In the genomic region with DNA sequence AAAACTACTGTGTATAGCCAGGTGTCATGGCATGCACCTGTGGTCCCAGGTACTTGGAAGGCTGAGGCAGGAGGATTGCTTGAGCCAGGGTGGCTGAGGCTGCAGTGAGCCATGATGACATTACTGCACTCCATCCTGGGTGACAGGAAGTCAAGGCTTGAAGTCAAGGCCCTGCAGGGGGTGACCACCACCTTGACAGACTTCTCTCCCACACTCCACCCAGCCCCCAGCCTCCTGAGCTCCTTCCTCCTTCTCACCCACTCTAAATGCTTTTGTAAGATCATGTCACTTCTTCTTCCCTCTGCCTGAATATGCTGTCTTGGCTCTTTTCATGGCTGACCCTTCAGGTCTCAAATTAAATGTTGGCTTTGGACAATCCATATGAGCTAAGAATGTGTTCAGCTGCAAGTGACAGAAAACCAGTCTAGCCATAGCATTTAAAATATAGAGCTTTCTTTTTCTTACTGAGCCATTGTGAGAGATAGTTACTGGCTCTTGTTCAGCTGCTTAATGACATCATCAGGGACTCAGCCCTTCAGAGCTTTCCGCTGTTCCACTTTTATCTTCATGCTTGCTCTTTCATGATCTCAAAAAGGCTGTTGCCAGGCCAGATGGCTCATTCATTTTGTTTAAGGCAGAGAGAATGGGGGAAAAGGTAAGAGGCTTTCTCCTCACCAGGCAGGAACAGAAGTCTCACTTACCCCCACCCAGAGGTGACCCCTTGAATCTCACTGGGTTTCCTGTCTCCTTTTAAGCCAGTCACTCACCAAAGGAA, we compare ENCODE assay signal across 17 cellular contexts. TPM values are rescaled to one million over a fixed set of nuclear protein-coding genes. Genes with fewer than 3 reads are reported as not detected.
A peak's percentile ranks its signal among the peaks of the same experiment; 100 is the strongest.
DNase-seq lines count a peak whose midpoint lies in the region; ATAC-seq and TF ChIP-seq lines count a peak whose summit lies in the region.
"Had no signal": no experiment of that assay in that cellular context is flagged by ENCODE, and none has a peak within 500 bp of the region (broad histone marks: within the 10 kb centered on the region; RNA-seq: fewer than 3 reads in every experiment).

No MANE protein-coding gene starts in this region.

- H3K27me3 ChIP-seq in DOHH2 (ENCODE audit: control insufficient read depth, low read length) (no peaks in the 10 kb centered on the region), mesenchymal stem cell (ENCODE audit: control insufficient read depth in 1 of 2, insufficient read depth in 1 of 2, low read length in 2 of 2) (peaks cover 0 to 6% of the 10 kb centered on the region in 2 experiments), Caco-2 (replicated peaks; ENCODE audit: control insufficient read depth, insufficient read depth, low read length) (no peaks in the 10 kb centered on the region)
- H3K27me3 ChIP-seq: adrenal gland had no signal

- no peak overlapping the region for H2AFZ ChIP-seq in mesenchymal stem cell (ENCODE audit: low read depth, low read length)

- H3K27ac ChIP-seq in DOHH2 (ENCODE audit: low read depth, low read length) (no peak overlapping the region), mesenchymal stem cell (ENCODE audit: low read length, poor library complexity, severe bottlenecking) (no peak overlapping the region), RWPE1 (no peak overlapping the region)

- no peak for DNase-seq in T-helper 2 cell treated with Interferon-gamma antibody and Interleukin-4, amounts not matched to agents 5 μg/mL and 100 μg/mL, for 36 hours (ENCODE audit: low spot score)
- DNase-seq in T-helper 2 cell (no peak), mesenchymal stem cell (no peak), Caco-2 (no peak), RWPE1 (ENCODE audit: low spot score) (no peak), SW 1271 (lab: John Stamatoyannopoulos, UW) (no peak)
- DNase-seq: dorsolateral prefrontal cortex, EL, HFFc6, NCI-H1092 treated with DMSO at 0.1 percent for 48 hours, NCI-H524 treated with DMSO at 0.1 percent for 48 hours, nephron progenitor cell, SHP77 treated with DMSO at 0.1 percent for 48 hours had no signal

- no peak overlapping the region for H2BK5ac ChIP-seq in mesenchymal stem cell (ENCODE audit: low read depth, low read length, poor library complexity, severe bottlenecking)

- no peak overlapping the region for H2BK12ac ChIP-seq in mesenchymal stem cell (ENCODE audit: low read length in 2 of 2)

- no peaks in the 10 kb centered on the region for H3K9me2 ChIP-seq in DOHH2 (replicated peaks; ENCODE audit: control insufficient read depth, low read length)

- TF ChIP-seq CTCF in DOHH2 (IDR thresholded peaks at IDR 0.05; ENCODE audit: low read depth, low read length, poor library complexity, severe bottlenecking) (no peak), Caco-2 (IDR thresholded peaks at IDR 0.05; ENCODE audit: insufficient read depth in 1 of 2, low read depth in 1 of 2, low read length in 1 of 2, severe bottlenecking in 1 of 2, unreplicated experiment in 1 of 2) (no peak), RWPE1 (conservative IDR thresholded peaks at IDR 0.05; ENCODE audit: low read depth) (no peak)

- H3K9me3 Mint-ChIP-seq in T-helper 2 cell treated with Interferon-gamma antibody and Interleukin-4, amounts not matched to agents 5 μg/mL and 100 μg/mL, for 36 hours: peaks cover 10% of the 10 kb centered on the region
- peaks cover 5% of the 10 kb centered on the region for H3K9me3 Mint-ChIP-seq in activated T-helper 17 cell treated with anti-CD3 and anti-CD28 coated beads, Interleukin-2, amount 50 U/mL, for 72 hours
- H3K9me3 Mint-ChIP-seq in Caco-2 (ENCODE audit: unreplicated experiment): no peaks in the 10 kb centered on the region

- WGBS in mesenchymal stem cell: no CpG with 5 or more reads among the region's 1 CpG

- H3K4me3 ChIP-seq in DOHH2 (ENCODE audit: low read length): no peak overlapping the region
- no peak overlapping the region for H3K4me3 ChIP-seq in mesenchymal stem cell (ENCODE audit: insufficient read depth in 1 of 2, low read depth in 1 of 2, low read length in 2 of 2)
- H3K4me3 ChIP-seq in Caco-2 (ENCODE audit: low read depth, low read length): no peak overlapping the region
- H3K4me3 ChIP-seq: adrenal gland, dorsolateral prefrontal cortex had no signal

- no peak overlapping the region for H3K23ac ChIP-seq in mesenchymal stem cell (ENCODE audit: low read length in 2 of 2)

- H3K36me3 Mint-ChIP-seq in T-helper 2 cell treated with Interferon-gamma antibody and Interleukin-4, amounts not matched to agents 5 μg/mL and 100 μg/mL, for 36 hours (ENCODE audit: low read depth): peaks cover 6% of the 10 kb centered on the region
- no peaks in the 10 kb centered on the region for H3K36me3 Mint-ChIP-seq in activated T-helper 17 cell treated with anti-CD3 and anti-CD28 coated beads, Interleukin-2, amount 50 U/mL, for 72 hours (ENCODE audit: low read depth)
- no peaks in the 10 kb centered on the region for H3K36me3 Mint-ChIP-seq in Caco-2 (ENCODE audit: insufficient read depth, unreplicated experiment)
- H3K36me3 Mint-ChIP-seq: type B pancreatic cell had no signal

- no peaks in the 10 kb centered on the region for H4K20me1 ChIP-seq in DOHH2 (ENCODE audit: control insufficient read depth, insufficient read depth, low read depth, low read length)

- H3K27me3 Mint-ChIP-seq in T-helper 2 cell treated with Interferon-gamma antibody and Interleukin-4, amounts not matched to agents 5 μg/mL and 100 μg/mL, for 36 hours (ENCODE audit: low read depth): peaks cover 49% of the 10 kb centered on the region
- H3K27me3 Mint-ChIP-seq in activated T-helper 17 cell treated with anti-CD3 and anti-CD28 coated beads, Interleukin-2, amount 50 U/mL, for 72 hours: no peaks in the 10 kb centered on the region
- H3K27me3 Mint-ChIP-seq in Caco-2 (ENCODE audit: insufficient read depth, unreplicated experiment): no peaks in the 10 kb centered on the region

- no peak overlapping the region for H2BK120ac ChIP-seq in mesenchymal stem cell (ENCODE audit: low read depth, low read length)

- H3K4me1 ChIP-seq in DOHH2 (ENCODE audit: control insufficient read depth, low read length) (peaks cover 36% of the 10 kb centered on the region), mesenchymal stem cell (ENCODE audit: control insufficient read depth, insufficient read depth, low read depth, low read length) (no peaks in the 10 kb centered on the region), Caco-2 (no peaks in the 10 kb centered on the region)

- H3F3A ChIP-seq in DOHH2 (ENCODE audit: control insufficient read depth, insufficient read depth): peaks cover 5% of the 10 kb centered on the region; the same call in 1 of the 2 replicates

- H3K79me2 ChIP-seq in DOHH2 (ENCODE audit: control insufficient read depth, low read length): no peaks in the 10 kb centered on the region

- H4K8ac ChIP-seq in mesenchymal stem cell (ENCODE audit: low read length): no peak overlapping the region

- H4K91ac ChIP-seq in mesenchymal stem cell (ENCODE audit: low read length): no peak overlapping the region

- no peak overlapping the region for H3K4me3 Mint-ChIP-seq in T-helper 2 cell treated with Interferon-gamma antibody and Interleukin-4, amounts not matched to agents 5 μg/mL and 100 μg/mL, for 36 hours
- H3K4me3 Mint-ChIP-seq in activated T-helper 17 cell treated with anti-CD3 and anti-CD28 coated beads, Interleukin-2, amount 50 U/mL, for 72 hours: peak overlapping the region; percentile 43
- H3K4me3 Mint-ChIP-seq in Caco-2 (ENCODE audit: unreplicated experiment): no peak overlapping the region
- H3K4me3 Mint-ChIP-seq: HFFc6, nephron progenitor cell, type B pancreatic cell had no signal

- no TSS peak for BruUV-seq in Caco-2 (replicated peaks; lab: Mats Ljungman, UMichigan)

- POLR2A ChIA-PET in Caco-2 (lab: Charles Lee) (no interaction called here), RWPE1 (lab: Yijun Ruan, JAX; ENCODE audit: low non-redundant PET) (no interaction called here)

- no peak overlapping the region for H3K4ac ChIP-seq in mesenchymal stem cell (ENCODE audit: low read depth in 1 of 2, low read length in 2 of 2)

- H3K27ac Mint-ChIP-seq in T-helper 2 cell treated with Interferon-gamma antibody and Interleukin-4, amounts not matched to agents 5 μg/mL and 100 μg/mL, for 36 hours: peak overlapping the region; percentile 1
- H3K27ac Mint-ChIP-seq in activated T-helper 17 cell treated with anti-CD3 and anti-CD28 coated beads, Interleukin-2, amount 50 U/mL, for 72 hours: no peak overlapping the region
- H3K27ac Mint-ChIP-seq in Caco-2 (ENCODE audit: unreplicated experiment): no peak overlapping the region
- H3K27ac Mint-ChIP-seq: HFFc6, nephron progenitor cell, type B pancreatic cell had no signal

- H2BK15ac ChIP-seq in mesenchymal stem cell (ENCODE audit: low read depth, poor library complexity, severe bottlenecking): no peak overlapping the region

- no peak overlapping the region for H3K14ac ChIP-seq in mesenchymal stem cell (ENCODE audit: low read length in 2 of 2)

- H3K4me1 Mint-ChIP-seq in T-helper 2 cell treated with Interferon-gamma antibody and Interleukin-4, amounts not matched to agents 5 μg/mL and 100 μg/mL, for 36 hours (ENCODE audit: low read depth): peaks cover 2% of the 10 kb centered on the region
- peaks cover 29% of the 10 kb centered on the region for H3K4me1 Mint-ChIP-seq in activated T-helper 17 cell treated with anti-CD3 and anti-CD28 coated beads, Interleukin-2, amount 50 U/mL, for 72 hours
- peaks cover 13% of the 10 kb centered on the region for H3K4me1 Mint-ChIP-seq in Caco-2 (ENCODE audit: low read depth, unreplicated experiment)

- H3K18ac ChIP-seq in mesenchymal stem cell (ENCODE audit: low read depth in 1 of 2, low read length in 2 of 2): no peak overlapping the region

- ATAC-seq in activated T-helper 17 cell treated with anti-CD3 and anti-CD28 coated beads, Interleukin-2, amount 50 U/mL, for 72 hours (replicated peaks): peak; percentile 59

- H3K79me1 ChIP-seq in mesenchymal stem cell (replicated peaks; ENCODE audit: low read length, poor library complexity, severe bottlenecking): no peaks in the 10 kb centered on the region

- no peak overlapping the region for H2AK5ac ChIP-seq in mesenchymal stem cell (ENCODE audit: low read length, severe bottlenecking)

- peak overlapping the region; percentile 10 for H3K9ac ChIP-seq in mesenchymal stem cell (ENCODE audit: low read length)

- 0 out of 2 replicates have a peak overlapping the region, but pooled peaks have one; percentile 3 for H3K4me2 ChIP-seq in DOHH2 (ENCODE audit: low read length)
- H3K4me2 ChIP-seq in mesenchymal stem cell (ENCODE audit: low read length, poor library complexity, severe bottlenecking): no peak overlapping the region

- intact Hi-C loops in Caco-2 (cut with micrococcal nuclease; ENCODE audit: unreplicated experiment): no loop called here

- H3K9me3 ChIP-seq in DOHH2 (ENCODE audit: control insufficient read depth, insufficient read depth, low read length) (no peaks in the 10 kb centered on the region), mesenchymal stem cell (ENCODE audit: control insufficient read depth, low read length) (peaks cover 5% of the 10 kb centered on the region), Caco-2 (no peaks in the 10 kb centered on the region)
- H3K9me3 ChIP-seq: adrenal gland had no signal

- no peaks in the 10 kb centered on the region for H3K36me3 ChIP-seq in DOHH2 (ENCODE audit: control insufficient read depth, low read length)
- H3K36me3 ChIP-seq in mesenchymal stem cell (ENCODE audit: control insufficient read depth in 1 of 2, insufficient read depth in 2 of 2, low read depth in 1 of 2, low read length in 2 of 2): no peaks in the 10 kb centered on the region
- H3K36me3 ChIP-seq in Caco-2 (ENCODE audit: control insufficient read depth, insufficient read depth, low read length): no peaks in the 10 kb centered on the region
- H3K36me3 ChIP-seq: adrenal gland had no signal

- CTCF ChIA-PET in Caco-2 (lab: Charles Lee): no interaction called here
- CTCF ChIA-PET in RWPE1 (lab: Yijun Ruan, JAX): no interaction called here

RNA-seq across cellular contexts. Expression of a gene that starts 36.7 kb away (rescaled TPM):
- 10 to 100 TPM; 59.6 to 76.7 TPM for total RNA-seq in activated T-helper 17 cell treated with anti-CD3 and anti-CD28 coated beads, Interleukin-2, amount 50 U/mL, for 72 hours
- 2.9 TPM for polyA plus RNA-seq in mesenchymal stem cell (2013, experiment 1 of 2)
- 3.6 TPM for polyA plus RNA-seq in mesenchymal stem cell (2013, experiment 2 of 2)
- 9.1 and 9.3 TPM in 2 replicates for total RNA-seq in Caco-2 (2022)
